ENCODE assay signal across 1 cellular context in genomic region chr9:26870292-26870691, GRCh38.
TF ChIP-seq lines count a peak whose summit lies in the region.

No MANE protein-coding gene starts in this region.

TF ChIP-seq in WTC11, 78 proteins besides CTCF, POLR2A, EP300 and RAD21:
- TF ChIP-seq ZNF423 (CRISPR knock-in tag; IDR thresholded peaks at IDR 0.05), result no peak
- 0 out of 2 replicates have a peak, but pooled peaks have one; percentile 49 for TF ChIP-seq ZNF121 (CRISPR knock-in tag; IDR thresholded peaks at IDR 0.05)
- TF ChIP-seq HMGXB4 (CRISPR knock-in tag; IDR thresholded peaks at IDR 0.05), result no peak
- TF ChIP-seq RORB (CRISPR knock-in tag; IDR thresholded peaks at IDR 0.05), result no peak
- no peak for TF ChIP-seq TCF7 (CRISPR knock-in tag; IDR thresholded peaks at IDR 0.05; ENCODE audit: low read depth)
- TF ChIP-seq, protein P1, sequence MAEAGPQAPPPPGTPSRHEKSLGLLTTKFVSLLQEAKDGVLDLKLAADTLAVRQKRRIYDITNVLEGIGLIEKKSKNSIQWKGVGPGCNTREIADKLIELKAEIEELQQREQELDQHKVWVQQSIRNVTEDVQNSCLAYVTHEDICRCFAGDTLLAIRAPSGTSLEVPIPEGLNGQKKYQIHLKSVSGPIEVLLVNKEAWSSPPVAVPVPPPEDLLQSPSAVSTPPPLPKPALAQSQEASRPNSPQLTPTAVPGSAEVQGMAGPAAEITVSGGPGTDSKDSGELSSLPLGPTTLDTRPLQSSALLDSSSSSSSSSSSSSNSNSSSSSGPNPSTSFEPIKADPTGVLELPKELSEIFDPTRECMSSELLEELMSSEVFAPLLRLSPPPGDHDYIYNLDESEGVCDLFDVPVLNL (CRISPR knock-in tag; IDR thresholded peaks at IDR 0.05; ENCODE audit: borderline replicate concordance, low read depth), result no peak
